10 cellular contexts compared by ENCODE assay signal in the genomic region with DNA sequence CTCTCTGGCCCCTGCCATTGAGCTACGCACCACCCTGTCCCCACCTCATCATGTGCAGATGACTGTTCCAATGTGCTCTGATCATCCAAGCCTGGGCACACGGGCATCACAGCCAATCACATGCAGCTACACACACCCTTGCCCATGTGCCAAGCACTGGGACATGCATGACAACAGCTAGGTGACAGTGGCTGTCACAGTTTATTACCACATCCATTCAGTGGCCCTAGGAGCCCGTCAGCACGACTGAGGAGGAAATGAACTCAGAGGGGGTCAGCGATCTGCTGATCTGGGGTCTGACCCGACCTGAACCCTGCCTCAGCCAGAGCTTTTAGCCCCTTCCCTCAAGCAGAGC. TPM values are rescaled to one million over a fixed set of nuclear protein-coding genes. Genes with fewer than 3 reads are reported as not detected.
DNase-seq lines count a peak whose midpoint lies in the region; ATAC-seq, FAIRE-seq and TF ChIP-seq lines count a peak whose summit lies in the region.
"Had no signal": no experiment of that assay in that cellular context is flagged by ENCODE, and none has a peak within 500 bp of the region (broad histone marks: within the 10 kb centered on the region; RNA-seq: fewer than 3 reads in every experiment).

No MANE protein-coding gene starts in this region.

- DNase-seq in HepG2 (ENCODE audit: low spot score), result no peak
- peak; percentile 65 for DNase-seq in activated CD8-positive, alpha-beta T cell treated with anti-CD3 and anti-CD28 coated beads for 36 hours
- DNase-seq in memory B cell (ENCODE audit: low spot score in 2 of 2), result no peak
- no peak for DNase-seq in stimulated activated CD4-positive, alpha-beta T cell treated with anti-CD3 and anti-CD28 coated beads, Interleukin-4, amount 100 ng/mL, for 1 hour
- DNase-seq: NCI-H1436 treated with DMSO at 0.1 percent for 48 hours had no signal

- BruUV-seq in HepG2 (replicated peaks; lab: Mats Ljungman, UMichigan), result no TSS peak

- POLR2A ChIA-PET in HepG2 (lab: Yijun Ruan, JAX), result no interaction called here
- POLR2A ChIA-PET in activated CD8-positive, alpha-beta T cell treated with anti-CD3 and anti-CD28 coated beads for 36 hours (lab: Charles Lee), result interaction anchor here (0.6 to 19.5 kb wide), 7 partner anchors 9 to 149 kb away, joined by 3 to 284 read pairs (median 44); a partner anchor contains a TSS

- intact Hi-C loops in HepG2 (cut with micrococcal nuclease; ENCODE audit: unreplicated experiment), result no loop called here
- intact Hi-C loops in activated CD8-positive, alpha-beta T cell treated with anti-CD3 and anti-CD28 coated beads for 36 hours (cut with micrococcal nuclease), result no loop called here

- FAIRE-seq in HepG2 (lab: Jason Lieb, UNC), result no peak

- peaks cover 72% of the 10 kb centered on the region for H3K4me1 Mint-ChIP-seq in activated CD8-positive, alpha-beta T cell treated with anti-CD3 and anti-CD28 coated beads for 36 hours (ENCODE audit: low read depth)
- peaks cover 73% of the 10 kb centered on the region for H3K4me1 Mint-ChIP-seq in memory B cell

- TF ChIP-seq POLR2A in HepG2 (IDR thresholded peaks at IDR 0.05; ENCODE audit: insufficient read depth in 1 of 2, low read depth in 2 of 2, low read length in 2 of 2), result no peak

- CTCF ChIA-PET in HepG2 (lab: Yijun Ruan, JAX; ENCODE audit: low intra/inter-chr PET ratio, low total read pairs), result no interaction called here
- CTCF ChIA-PET in activated CD8-positive, alpha-beta T cell treated with anti-CD3 and anti-CD28 coated beads for 36 hours (lab: Charles Lee), result interaction anchor here (1.2 to 10.4 kb wide), 8 partner anchors 14 to 120 kb away, joined by 4 to 227 read pairs (median 12); a partner anchor contains a TSS

- TF ChIP-seq EP300 in HepG2 (IDR thresholded peaks at IDR 0.05; ENCODE audit: low read depth in 2 of 2, low read length in 2 of 2), result no peak
- no peak for TF ChIP-seq EP300 in HepG2 (CRISPR knock-in tag; IDR thresholded peaks at IDR 0.05; ENCODE audit: borderline replicate concordance)

- no peak overlapping the region for H3K4me3 ChIP-seq in liver (ENCODE audit: low read depth in 1 of 3, low read length in 3 of 3)
- no peak overlapping the region for H3K4me3 ChIP-seq in HepG2 (replicated peaks in 1 of 3; ENCODE audit: insufficient read depth in 1 of 3, low read depth in 2 of 3, low read length in 3 of 3)

- no peak overlapping the region for H3K9ac ChIP-seq in liver (ENCODE audit: low read depth in 1 of 2, low read length in 2 of 2)
- H3K9ac ChIP-seq in HepG2 (ENCODE audit: insufficient read depth, low read depth, low read length), result no peak overlapping the region

- H3K9me3 Mint-ChIP-seq in activated CD8-positive, alpha-beta T cell treated with anti-CD3 and anti-CD28 coated beads for 36 hours, result no peaks in the 10 kb centered on the region
- H3K9me3 Mint-ChIP-seq in memory B cell, result no peaks in the 10 kb centered on the region

- no peak for TF ChIP-seq CTCF in liver (IDR thresholded peaks at IDR 0.05; ENCODE audit: low read depth, low read length, missing input control)
- TF ChIP-seq CTCF in HepG2 (CRISPR knock-in tag; IDR thresholded peaks at IDR 0.05), result no peak
- no peak for TF ChIP-seq CTCF in activated CD8-positive, alpha-beta T cell treated with anti-CD3 and anti-CD28 coated beads for 36 hours (IDR thresholded peaks at IDR 0.05)

- H2AFZ ChIP-seq in HepG2 (ENCODE audit: low read length), result no peak overlapping the region

- H3K79me2 ChIP-seq in HepG2 (ENCODE audit: insufficient read depth, low read length), result no peaks in the 10 kb centered on the region

- peak overlapping the region; percentile 57 for H3K4me3 Mint-ChIP-seq in activated CD8-positive, alpha-beta T cell treated with anti-CD3 and anti-CD28 coated beads for 36 hours
- H3K4me3 Mint-ChIP-seq in memory B cell, result peak overlapping the region; percentile 66

- H3K27ac Mint-ChIP-seq in activated CD8-positive, alpha-beta T cell treated with anti-CD3 and anti-CD28 coated beads for 36 hours, result peak overlapping the region; percentile 98
- H3K27ac Mint-ChIP-seq in memory B cell, result peak overlapping the region; percentile 96

- H3K27ac ChIP-seq in liver (ENCODE audit: low read depth in 1 of 2, low read length in 2 of 2) (peak overlapping the region; percentile 12 to 56), HepG2 (ENCODE audit: extremely low read length, insufficient read depth, low read length) (no peak overlapping the region)

- H3K36me3 ChIP-seq in liver (ENCODE audit: control insufficient read depth in 4 of 4, insufficient read depth in 3 of 4, low read depth in 1 of 4, low read length in 3 of 4) (no peaks in the 10 kb centered on the region), HepG2 (replicated peaks in 1 of 2; ENCODE audit: control insufficient read depth in 1 of 2, insufficient read depth in 2 of 2, low read length in 2 of 2) (no peaks in the 10 kb centered on the region)

- H3K9me3 ChIP-seq in liver (ENCODE audit: control insufficient read depth in 4 of 4, low read length in 3 of 4) (no peaks in the 10 kb centered on the region), HepG2 (ENCODE audit: low read length) (no peaks in the 10 kb centered on the region)

- H3K27me3 ChIP-seq in liver (ENCODE audit: control insufficient read depth in 4 of 4, insufficient read depth in 4 of 4, low read length in 3 of 4) (no peaks in the 10 kb centered on the region), HepG2 (ENCODE audit: control insufficient read depth in 1 of 2, insufficient read depth in 2 of 2, low read length in 2 of 2) (no peaks in the 10 kb centered on the region)

- H3K4me1 ChIP-seq in liver (ENCODE audit: control insufficient read depth in 4 of 4, insufficient read depth in 4 of 4, low read length in 3 of 4) (peaks cover 0 to 3% (median 0%) of the 10 kb centered on the region in 4 donors), HepG2 (ENCODE audit: insufficient read depth, low read length) (no peaks in the 10 kb centered on the region)

- H3K36me3 Mint-ChIP-seq in activated CD8-positive, alpha-beta T cell treated with anti-CD3 and anti-CD28 coated beads for 36 hours (ENCODE audit: low read depth), result peaks cover 23% of the 10 kb centered on the region
- H3K36me3 Mint-ChIP-seq in memory B cell, result no peaks in the 10 kb centered on the region

- WGBS in liver, result 68% methylated on average over 6 of the region's 6 CpGs
- 80% methylated on average over 2 of the region's 6 CpGs for WGBS in HepG2 (ENCODE audit: low lambda C conversion rate)

- ATAC-seq in HepG2 (no peak), memory B cell (ENCODE audit: low read depth) (peak; percentile 1), HG03039 (IDR thresholded peaks at IDR 0.05; ENCODE audit: unreplicated experiment) (no peak), HG03342 (IDR thresholded peaks at IDR 0.05; ENCODE audit: unreplicated experiment) (no peak), GM21723 (IDR thresholded peaks at IDR 0.05; ENCODE audit: unreplicated experiment) (no peak)
- peak; percentile 12 for ATAC-seq in activated CD8-positive, alpha-beta T cell treated with anti-CD3 and anti-CD28 coated beads for 36 hours

- no peaks in the 10 kb centered on the region for H3K27me3 Mint-ChIP-seq in activated CD8-positive, alpha-beta T cell treated with anti-CD3 and anti-CD28 coated beads for 36 hours
- H3K27me3 Mint-ChIP-seq in memory B cell, result no peaks in the 10 kb centered on the region

- H4K20me1 ChIP-seq in HepG2 (ENCODE audit: insufficient read depth, low read length), result no peaks in the 10 kb centered on the region

- in situ Hi-C loops in HepG2 (cut with HindIII; ENCODE audit: extremely low pct_ligation_motif_present, low pct_unique_long_range_greater_than_20kb), result no loop called here

- TF ChIP-seq RAD21 in liver (IDR thresholded peaks at IDR 0.05) (no peak), HepG2 (CRISPR knock-in tag; IDR thresholded peaks at IDR 0.05) (no peak)

- H3K4me2 ChIP-seq in HepG2 (ENCODE audit: low read depth, low read length), result no peak overlapping the region

RNA-seq across cellular contexts. Expression of a gene that starts 10.2 kb away (rescaled TPM):
- 10 to 100 TPM in 1 of 2 donors, 1 to 10 TPM in 1; 4.5 to 10.0 TPM for total RNA-seq in liver
- 10 to 100 TPM; 36.0 to 93.2 TPM for polyA plus RNA-seq in liver
- total RNA-seq in HepG2 (2016; rRNA removed; fragmentation: Illumina TruSeq; extraction: Trizol), result 12.2 and 13.4 TPM in 2 replicates
- 14.0 and 29.7 TPM in 2 replicates for total RNA-seq in HepG2 (2016; cell fraction: cytosol; rRNA removed; fragmentation: Illumina TruSeq; extraction: Trizol; ENCODE audit: low read depth)
- 11.6 and 11.8 TPM in 2 replicates for total RNA-seq in HepG2 (2016; cell fraction: insoluble cytoplasmic fraction; rRNA removed; fragmentation: Illumina TruSeq; extraction: Trizol)
- 15.8 and 28.5 TPM in 2 replicates for total RNA-seq in HepG2 (2016; cell fraction: membrane; rRNA removed; fragmentation: Illumina TruSeq; extraction: Trizol)
- 5.2 and 6.0 TPM in 2 replicates for total RNA-seq in HepG2 (2016; cell fraction: nucleus; rRNA removed; fragmentation: Illumina TruSeq; extraction: Trizol)
- polyA plus RNA-seq in HepG2 (2011; rRNA removed), result 11.4 and 11.5 TPM in 2 replicates
- polyA plus RNA-seq in HepG2 (2011; cell fraction: cytosol; rRNA removed), result 10.4 and 12.2 TPM in 2 replicates
- 7.5 and 8.3 TPM in 2 replicates for polyA plus RNA-seq in HepG2 (2011; cell fraction: nucleus; rRNA removed)
- polyA plus RNA-seq in HepG2 (2012), result 12.3 and 13.0 TPM in 2 replicates
- 64.3 and 100 TPM in 2 replicates for polyA plus RNA-seq in HepG2 (2016; cell fraction: cytosol; fragmentation: Illumina TruSeq; extraction: Trizol; ENCODE audit: low read depth)
- 24.8 and 47.8 TPM in 2 replicates for polyA plus RNA-seq in HepG2 (2016; cell fraction: insoluble cytoplasmic fraction; fragmentation: Illumina TruSeq; extraction: Trizol; ENCODE audit: low read depth)
- polyA plus RNA-seq in HepG2 (2016; cell fraction: membrane; fragmentation: Illumina TruSeq; extraction: Trizol; ENCODE audit: low read depth), result 72.1 and 88.4 TPM in 2 replicates
- polyA plus RNA-seq in HepG2 (2016; cell fraction: nucleus; fragmentation: Illumina TruSeq; extraction: Trizol; ENCODE audit: insufficient read depth, low read depth), result 16.4 and 20.4 TPM in 2 replicates
- polyA minus RNA-seq in HepG2 (2011; rRNA and poly(A)+ RNA removed; ENCODE audit: low replicate concordance), result 26.8 and 67.6 TPM in 2 replicates
- 8.1 and 10.8 TPM in 2 replicates for polyA minus RNA-seq in HepG2 (2011; cell fraction: cytosol; rRNA and poly(A)+ RNA removed)
- 8.5 and 9.8 TPM in 2 replicates for polyA minus RNA-seq in HepG2 (2011; cell fraction: nucleus; rRNA and poly(A)+ RNA removed)
- total RNA-seq in activated CD8-positive, alpha-beta T cell treated with anti-CD3 and anti-CD28 coated beads for 36 hours, result 100 to 1,000 TPM; 309 to 316 TPM

RNA-seq across cellular contexts. Expression of a gene that starts 16.4 kb away (rescaled TPM):
- total RNA-seq in liver, result 1 to 10 TPM; 3.0 to 9.5 TPM
- 1 to 10 TPM; 5.7 to 8.9 TPM for polyA plus RNA-seq in liver
- total RNA-seq in HepG2 (2016; rRNA removed; fragmentation: Illumina TruSeq; extraction: Trizol), result 3.2 and 9.3 TPM in 2 replicates
- total RNA-seq in HepG2 (2016; cell fraction: cytosol; rRNA removed; fragmentation: Illumina TruSeq; extraction: Trizol; ENCODE audit: low read depth), result 4.9 and 5.3 TPM in 2 replicates
- total RNA-seq in HepG2 (2016; cell fraction: insoluble cytoplasmic fraction; rRNA removed; fragmentation: Illumina TruSeq; extraction: Trizol), result 3.0 and 8.5 TPM in 2 replicates
- total RNA-seq in HepG2 (2016; cell fraction: membrane; rRNA removed; fragmentation: Illumina TruSeq; extraction: Trizol), result 4.4 and 5.7 TPM in 2 replicates
- total RNA-seq in HepG2 (2016; cell fraction: nucleus; rRNA removed; fragmentation: Illumina TruSeq; extraction: Trizol), result 15.9 and 19.3 TPM in 2 replicates
- polyA plus RNA-seq in HepG2 (2011; rRNA removed), result 10.3 and 10.4 TPM in 2 replicates
- polyA plus RNA-seq in HepG2 (2011; cell fraction: cytosol; rRNA removed), result 3.0 and 5.8 TPM in 2 replicates
- 81.6 and 111 TPM in 2 replicates for polyA plus RNA-seq in HepG2 (2011; cell fraction: nucleus; rRNA removed)
- polyA plus RNA-seq in HepG2 (2012), result 4.8 and 5.2 TPM in 2 replicates
- 7.2 and 9.0 TPM in 2 replicates for polyA plus RNA-seq in HepG2 (2016; cell fraction: cytosol; fragmentation: Illumina TruSeq; extraction: Trizol; ENCODE audit: low read depth)
- 6.4 and 8.0 TPM in 2 replicates for polyA plus RNA-seq in HepG2 (2016; cell fraction: insoluble cytoplasmic fraction; fragmentation: Illumina TruSeq; extraction: Trizol; ENCODE audit: low read depth)
- 8.8 and 9.0 TPM in 2 replicates for polyA plus RNA-seq in HepG2 (2016; cell fraction: membrane; fragmentation: Illumina TruSeq; extraction: Trizol; ENCODE audit: low read depth)
- 64.2 and 68.2 TPM in 2 replicates for polyA plus RNA-seq in HepG2 (2016; cell fraction: nucleus; fragmentation: Illumina TruSeq; extraction: Trizol; ENCODE audit: insufficient read depth, low read depth)
- 4.3 and 43.2 TPM in 2 replicates for polyA minus RNA-seq in HepG2 (2011; rRNA and poly(A)+ RNA removed; ENCODE audit: low replicate concordance)
- polyA minus RNA-seq in HepG2 (2011; cell fraction: cytosol; rRNA and poly(A)+ RNA removed), result 1.2 and 2.0 TPM in 2 replicates
- polyA minus RNA-seq in HepG2 (2011; cell fraction: nucleus; rRNA and poly(A)+ RNA removed), result 8.6 and 11.5 TPM in 2 replicates
- 10 to 100 TPM; 24.9 to 26.0 TPM for total RNA-seq in activated CD8-positive, alpha-beta T cell treated with anti-CD3 and anti-CD28 coated beads for 36 hours

RNA-seq across cellular contexts. Expression of a gene that starts 27.7 kb away (rescaled TPM):
- total RNA-seq in liver (1 to 10 TPM; 1.7 to 4.0 TPM), HepG2 (2016; rRNA removed; fragmentation: Illumina TruSeq; extraction: Trizol) (not detected in 2 replicates)
- polyA plus RNA-seq in liver (10 to 100 TPM; 13.8 to 16.4 TPM), HepG2 (2011; rRNA removed) (0.32 and 0.93 TPM in 2 replicates)
- total RNA-seq in HepG2 (2016; cell fraction: cytosol; rRNA removed; fragmentation: Illumina TruSeq; extraction: Trizol; ENCODE audit: low read depth), result not detected in 2 replicates
- total RNA-seq in HepG2 (2016; cell fraction: insoluble cytoplasmic fraction; rRNA removed; fragmentation: Illumina TruSeq; extraction: Trizol), result not detected in 2 replicates
- total RNA-seq in HepG2 (2016; cell fraction: membrane; rRNA removed; fragmentation: Illumina TruSeq; extraction: Trizol), result not detected in 2 replicates
- not detected in 2 replicates for total RNA-seq in HepG2 (2016; cell fraction: nucleus; rRNA removed; fragmentation: Illumina TruSeq; extraction: Trizol)
- polyA plus RNA-seq in HepG2 (2011; cell fraction: cytosol; rRNA removed), result 0.81 TPM in 2 replicates
- polyA plus RNA-seq in HepG2 (2011; cell fraction: nucleus; rRNA removed), result not detected in 2 replicates
- polyA plus RNA-seq in HepG2 (2012), result not detected in 2 replicates
- polyA plus RNA-seq in HepG2 (2016; cell fraction: cytosol; fragmentation: Illumina TruSeq; extraction: Trizol; ENCODE audit: low read depth), result not detected in 2 replicates
- polyA plus RNA-seq in HepG2 (2016; cell fraction: insoluble cytoplasmic fraction; fragmentation: Illumina TruSeq; extraction: Trizol; ENCODE audit: low read depth), result not detected in 2 replicates
- not detected in 2 replicates for polyA plus RNA-seq in HepG2 (2016; cell fraction: membrane; fragmentation: Illumina TruSeq; extraction: Trizol; ENCODE audit: low read depth)
- not detected in 2 replicates for polyA plus RNA-seq in HepG2 (2016; cell fraction: nucleus; fragmentation: Illumina TruSeq; extraction: Trizol; ENCODE audit: insufficient read depth, low read depth)
- 0.44 and 1.2 TPM in 2 replicates for polyA minus RNA-seq in HepG2 (2011; rRNA and poly(A)+ RNA removed; ENCODE audit: low replicate concordance)
- not detected in 2 replicates for polyA minus RNA-seq in HepG2 (2011; cell fraction: cytosol; rRNA and poly(A)+ RNA removed)
- polyA minus RNA-seq in HepG2 (2011; cell fraction: nucleus; rRNA and poly(A)+ RNA removed), result not detected in 2 replicates
- total RNA-seq in activated CD8-positive, alpha-beta T cell treated with anti-CD3 and anti-CD28 coated beads for 36 hours, result 100 to 1,000 TPM; 324 to 344 TPM
- total RNA-seq: kidney epithelial cell had no signal

RNA-seq across cellular contexts. Expression of a gene that starts 56.0 kb away (rescaled TPM):
- total RNA-seq in liver (10 to 100 TPM in 1 of 2 donors, 1 to 10 TPM in 1; 7.3 to 14.6 TPM), HepG2 (2016; rRNA removed; fragmentation: Illumina TruSeq; extraction: Trizol) (22.4 and 26.7 TPM in 2 replicates)
- polyA plus RNA-seq in liver (1 to 10 TPM; 2.6 to 3.4 TPM), HepG2 (2011; rRNA removed) (16.1 and 16.9 TPM in 2 replicates)
- total RNA-seq in HepG2 (2016; cell fraction: cytosol; rRNA removed; fragmentation: Illumina TruSeq; extraction: Trizol; ENCODE audit: low read depth), result 15.6 and 16.7 TPM in 2 replicates
- 22.3 and 26.3 TPM in 2 replicates for total RNA-seq in HepG2 (2016; cell fraction: insoluble cytoplasmic fraction; rRNA removed; fragmentation: Illumina TruSeq; extraction: Trizol)
- 10.6 and 12.9 TPM in 2 replicates for total RNA-seq in HepG2 (2016; cell fraction: membrane; rRNA removed; fragmentation: Illumina TruSeq; extraction: Trizol)
- 27.6 and 32.8 TPM in 2 replicates for total RNA-seq in HepG2 (2016; cell fraction: nucleus; rRNA removed; fragmentation: Illumina TruSeq; extraction: Trizol)
- 11.2 and 11.4 TPM in 2 replicates for polyA plus RNA-seq in HepG2 (2011; cell fraction: cytosol; rRNA removed)
- polyA plus RNA-seq in HepG2 (2011; cell fraction: nucleus; rRNA removed), result 40.1 and 42.3 TPM in 2 replicates
- polyA plus RNA-seq in HepG2 (2012), result 8.8 and 10.7 TPM in 2 replicates
- 0.88 and 0.92 TPM in 2 replicates for polyA plus RNA-seq in HepG2 (2016; cell fraction: cytosol; fragmentation: Illumina TruSeq; extraction: Trizol; ENCODE audit: low read depth)
- 16.4 and 17.2 TPM in 2 replicates for polyA plus RNA-seq in HepG2 (2016; cell fraction: insoluble cytoplasmic fraction; fragmentation: Illumina TruSeq; extraction: Trizol; ENCODE audit: low read depth)
- polyA plus RNA-seq in HepG2 (2016; cell fraction: membrane; fragmentation: Illumina TruSeq; extraction: Trizol; ENCODE audit: low read depth), result 2.2 and 2.6 TPM in 2 replicates
- 49.8 and 50.1 TPM in 2 replicates for polyA plus RNA-seq in HepG2 (2016; cell fraction: nucleus; fragmentation: Illumina TruSeq; extraction: Trizol; ENCODE audit: insufficient read depth, low read depth)
- 19.0 and 44.1 TPM in 2 replicates for polyA minus RNA-seq in HepG2 (2011; rRNA and poly(A)+ RNA removed; ENCODE audit: low replicate concordance)
- 8.7 and 9.0 TPM in 2 replicates for polyA minus RNA-seq in HepG2 (2011; cell fraction: cytosol; rRNA and poly(A)+ RNA removed)
- 24.2 and 25.1 TPM in 2 replicates for polyA minus RNA-seq in HepG2 (2011; cell fraction: nucleus; rRNA and poly(A)+ RNA removed)
- total RNA-seq in activated CD8-positive, alpha-beta T cell treated with anti-CD3 and anti-CD28 coated beads for 36 hours, result 10 to 100 TPM; 32.8 to 33.7 TPM

Comparison
In these comparisons a context has a peak if more than half of its experiments do, and no peak if none do; other contexts are left out.
1. ATAC-seq: peak in activated CD8-positive, alpha-beta T cell treated with anti-CD3 and anti-CD28 coated beads for 36 hours (single experiment) and memory B cell (single experiment); none in HepG2 (single experiment), HG03039 (single experiment), HG03342 (single experiment) and GM21723 (single experiment).
2. RNA of a gene that starts 10.2 kb away (total RNA-seq): 309 to 316 TPM in activated CD8-positive, alpha-beta T cell treated with anti-CD3 and anti-CD28 coated beads for 36 hours; 5.2 to 29.7 TPM in HepG2 and 4.5 to 10.0 TPM in liver; every median in the first group is over 10 times any median in the second.
3. RNA of a gene that starts 27.7 kb away (total RNA-seq): 324 to 344 TPM in activated CD8-positive, alpha-beta T cell treated with anti-CD3 and anti-CD28 coated beads for 36 hours; 1.7 to 4.0 TPM in liver and not detected in HepG2; every median in the first group is over 10 times any median in the second.